Comparison of ENCODE assay signal across 8 cellular contexts in the genomic region with DNA sequence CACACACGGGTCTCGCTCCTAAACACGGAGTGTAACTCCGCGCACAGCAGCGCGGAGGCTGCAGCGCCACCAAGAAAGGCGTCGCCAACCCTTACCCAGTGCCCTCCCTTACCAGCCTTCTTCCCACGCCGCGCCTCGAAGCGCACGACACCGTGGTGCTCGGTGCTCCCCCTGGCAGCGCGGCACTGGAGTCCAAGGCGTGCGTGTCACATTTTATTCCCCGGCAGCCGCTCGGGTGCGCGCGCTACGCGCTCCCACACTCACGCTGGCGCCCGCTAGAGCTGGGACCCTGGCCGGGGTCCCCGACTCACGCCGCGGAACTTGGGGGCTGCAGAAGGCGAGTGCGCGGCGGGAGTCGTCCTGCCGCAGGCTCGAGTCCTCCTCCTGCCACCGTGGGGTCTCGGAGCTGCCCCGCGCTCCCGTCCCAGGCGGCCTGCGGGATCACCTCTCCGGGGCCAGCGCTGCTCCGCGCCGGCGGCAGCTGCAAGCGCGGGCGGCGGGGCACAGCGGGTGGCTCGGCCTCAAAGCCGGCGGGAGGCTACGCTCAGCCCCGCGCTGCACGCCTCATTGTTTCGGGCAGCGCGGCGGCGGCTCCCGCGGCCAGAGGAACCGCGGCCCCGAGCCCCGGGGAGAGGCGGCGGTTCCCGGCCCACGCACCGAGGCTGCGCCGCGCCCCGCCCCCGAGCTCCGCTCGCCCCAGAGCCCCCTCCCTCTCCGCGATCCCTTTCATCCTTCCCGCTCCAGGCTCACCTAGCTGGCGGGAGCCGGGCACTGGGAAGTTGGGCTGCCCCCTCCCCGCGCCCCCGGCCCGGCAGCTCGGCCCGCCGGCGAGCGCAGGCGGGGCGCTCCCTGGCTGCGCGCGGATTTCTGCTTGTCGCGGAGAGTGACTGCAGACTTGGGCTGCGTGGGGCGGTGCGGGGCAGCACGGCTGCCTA. TPM values are rescaled to one million over a fixed set of nuclear protein-coding genes. Genes with fewer than 3 reads are reported as not detected.
DNase-seq lines count a peak whose midpoint lies in the region; ATAC-seq, FAIRE-seq and TF ChIP-seq lines count a peak whose summit lies in the region.

A gene with protein sequence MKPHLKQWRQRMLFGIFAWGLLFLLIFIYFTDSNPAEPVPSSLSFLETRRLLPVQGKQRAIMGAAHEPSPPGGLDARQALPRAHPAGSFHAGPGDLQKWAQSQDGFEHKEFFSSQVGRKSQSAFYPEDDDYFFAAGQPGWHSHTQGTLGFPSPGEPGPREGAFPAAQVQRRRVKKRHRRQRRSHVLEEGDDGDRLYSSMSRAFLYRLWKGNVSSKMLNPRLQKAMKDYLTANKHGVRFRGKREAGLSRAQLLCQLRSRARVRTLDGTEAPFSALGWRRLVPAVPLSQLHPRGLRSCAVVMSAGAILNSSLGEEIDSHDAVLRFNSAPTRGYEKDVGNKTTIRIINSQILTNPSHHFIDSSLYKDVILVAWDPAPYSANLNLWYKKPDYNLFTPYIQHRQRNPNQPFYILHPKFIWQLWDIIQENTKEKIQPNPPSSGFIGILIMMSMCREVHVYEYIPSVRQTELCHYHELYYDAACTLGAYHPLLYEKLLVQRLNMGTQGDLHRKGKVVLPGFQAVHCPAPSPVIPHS (minus strand): TSS at position 187 of the 935 bp plus-strand sequence. CDS start 42,190 bp downstream, outside the sequence.

- peaks cover 51% of the 10 kb centered on the region for H3K27me3 ChIP-seq in osteoblast (ENCODE audit: insufficient read depth, low read length)

- H3K4me3 Mint-ChIP-seq in activated naive CD4-positive, alpha-beta T cell treated with anti-CD3 and anti-CD28 coated beads, Interleukin-2, amount 10 ng/mL, durations not matched to agents 7 days and 5 days: no peak within 1 kb of the TSS

- peak within 1 kb of the TSS; percentile 41 for H2AFZ ChIP-seq in osteoblast (ENCODE audit: low read length)

- H3K27me3 Mint-ChIP-seq in activated naive CD4-positive, alpha-beta T cell treated with anti-CD3 and anti-CD28 coated beads, Interleukin-2, amount 10 ng/mL, durations not matched to agents 7 days and 5 days: peaks cover 41% of the 10 kb centered on the region

- DNase-seq in DMS53 treated with DMSO at 0.1 percent for 48 hours (lab: John Stamatoyannopoulos, UW; ENCODE audit: unreplicated experiment) (peak; percentile 31), NCI-H510A (lab: John Stamatoyannopoulos, UW) (peak; percentile 29), frontal cortex (ENCODE audit: low spot score in 2 of 2) (peak; percentile 50 to 51), osteoblast (ENCODE audit: insufficient read length, low spot score, missing footprints) (peak; percentile 76)
- no peak for DNase-seq in activated naive CD4-positive, alpha-beta T cell treated with anti-CD3 and anti-CD28 coated beads, Interleukin-2, amount 10 ng/mL, durations not matched to agents 7 days and 5 days
- DNase-seq in activated CD4-positive, alpha-beta T cell treated with anti-CD3 and anti-CD28 coated beads for 4 hours: no peak

- peak within 1 kb of the TSS; percentile 62 for H3K4me3 ChIP-seq in osteoblast (ENCODE audit: insufficient read depth, low read length)

- no peaks in the 10 kb centered on the region for H3K4me1 ChIP-seq in osteoblast (ENCODE audit: insufficient read depth, low read length)

- peaks cover 4% of the 10 kb centered on the region for H3K4me1 Mint-ChIP-seq in activated naive CD4-positive, alpha-beta T cell treated with anti-CD3 and anti-CD28 coated beads, Interleukin-2, amount 10 ng/mL, durations not matched to agents 7 days and 5 days

- H4K20me1 ChIP-seq in osteoblast (ENCODE audit: insufficient read depth, low read length): peaks cover 2% of the 10 kb centered on the region

- H3K27ac ChIP-seq in osteoblast (ENCODE audit: low read depth, low read length): no peak within 1 kb of the TSS

- ATAC-seq in HG03097 (IDR thresholded peaks at IDR 0.05; ENCODE audit: low FRiP score, unreplicated experiment) (no peak), GM18520 (IDR thresholded peaks at IDR 0.05; ENCODE audit: unreplicated experiment) (no peak)

- no peaks in the 10 kb centered on the region for H3K79me2 ChIP-seq in osteoblast (ENCODE audit: insufficient read depth, low read length)

- H3K36me3 ChIP-seq in osteoblast (ENCODE audit: insufficient read depth, low read length): no peaks in the 10 kb centered on the region

- H3K9me3 ChIP-seq in osteoblast (ENCODE audit: low read depth, low read length): no peaks in the 10 kb centered on the region

- H3K27ac Mint-ChIP-seq in activated naive CD4-positive, alpha-beta T cell treated with anti-CD3 and anti-CD28 coated beads, Interleukin-2, amount 10 ng/mL, durations not matched to agents 7 days and 5 days: no peak within 1 kb of the TSS

- FAIRE-seq in frontal cortex (lab: Jason Lieb, UNC): no peak

- CTCF ChIA-PET in activated naive CD4-positive, alpha-beta T cell treated with anti-CD3 and anti-CD28 coated beads, Interleukin-2, amount 10 ng/mL, durations not matched to agents 7 days and 5 days (lab: Charles Lee): no interaction called here

- H3K9me3 Mint-ChIP-seq in activated naive CD4-positive, alpha-beta T cell treated with anti-CD3 and anti-CD28 coated beads, Interleukin-2, amount 10 ng/mL, durations not matched to agents 7 days and 5 days: no peaks in the 10 kb centered on the region

- H3K36me3 Mint-ChIP-seq in activated naive CD4-positive, alpha-beta T cell treated with anti-CD3 and anti-CD28 coated beads, Interleukin-2, amount 10 ng/mL, durations not matched to agents 7 days and 5 days: no peaks in the 10 kb centered on the region

- TF ChIP-seq CTCF in osteoblast (IDR thresholded peaks at IDR 0.05; ENCODE audit: extremely low read depth, low read depth, low read length): no peak

- peak within 1 kb of the TSS; percentile 73 for H3K4me2 ChIP-seq in osteoblast (ENCODE audit: insufficient read depth, low read length)

RNA-seq across cellular contexts. Expression of the gene that starts here (rescaled TPM):
- total RNA-seq in frontal cortex: 144 TPM
- 0.36 TPM in 1 of 2 replicates, not detected in the other for total RNA-seq in osteoblast

Comparison
In these comparisons a context has a peak if more than half of its experiments do, and no peak if none do; other contexts are left out.
1. RNA of the gene that starts here (total RNA-seq): 144 TPM in frontal cortex (single experiment); 0.36 TPM in osteoblast; every median in the first group is over 100 times any median in the second.
2. Peak in DNase-seq, H3K4me3 ChIP-seq and H3K4me2 ChIP-seq in osteoblast; RNA of the gene not detected or under 1 TPM.
3. DNase-seq: peak in DMS53 treated with DMSO at 0.1 percent for 48 hours (single experiment), NCI-H510A (single experiment) and frontal cortex (2 of 2); none in activated naive CD4-positive, alpha-beta T cell treated with anti-CD3 and anti-CD28 coated beads, Interleukin-2, amount 10 ng/mL, durations not matched to agents 7 days and 5 days (single experiment) and activated CD4-positive, alpha-beta T cell treated with anti-CD3 and anti-CD28 coated beads for 4 hours (0 of 2).